18 cellular contexts compared by ENCODE assay signal in genomic region chr10:1378473-1378872, GRCh38.
"Had no signal": no experiment of that assay in that cellular context is flagged by ENCODE, and none has a peak within 500 bp of the region (broad histone marks: within the 10 kb centered on the region; RNA-seq: fewer than 3 reads in every experiment).

No MANE protein-coding gene starts in this region.

- DNase-seq: activated B cell treated with CpG ODN at 0.5 μM for 24 hours; activated CD4-positive, alpha-beta T cell treated with anti-CD3 and anti-CD28 coated beads for 36 hours; activated CD4-positive, alpha-beta T cell treated with anti-CD3 and anti-CD28 coated beads, Interleukin-2, amount 50 U/mL, for 48 hours; activated naive CD4-positive, alpha-beta T cell treated with anti-CD3 and anti-CD28 coated beads, Interleukin-2, amount 10 ng/mL, durations not matched to agents 7 days and 5 days; activated T-cell treated with anti-CD3 and anti-CD28 coated beads, Interleukin-2, amount 50 U/mL, for 24 hours; aorta; brain microvascular endothelial cell; central memory CD4-positive, alpha-beta T cell; heart left ventricle; occipital lobe; retina; stimulated activated CD4-positive, alpha-beta T cell treated with anti-CD3 and anti-CD28 coated beads, Interleukin-4, amount 100 ng/mL, for 1 hour; stimulated activated naive CD4-positive, alpha-beta T cell; T1000 had no signal

- H3K27me3 ChIP-seq: brain microvascular endothelial cell, upper lobe of left lung had no signal

- H3K9me3 ChIP-seq: esophagus muscularis mucosa, gastroesophageal sphincter, heart left ventricle, SJSA1, upper lobe of left lung had no signal

- H3K4me3 ChIP-seq: esophagus muscularis mucosa, gastroesophageal sphincter, heart left ventricle, SJSA1, upper lobe of left lung had no signal

- H3K4me1 ChIP-seq: esophagus muscularis mucosa, heart left ventricle, SJSA1, upper lobe of left lung had no signal

- H3K36me3 ChIP-seq: brain microvascular endothelial cell, esophagus muscularis mucosa, gastroesophageal sphincter, heart left ventricle, SJSA1, upper lobe of left lung had no signal

- ATAC-seq: activated CD4-positive, alpha-beta T cell treated with anti-CD3 and anti-CD28 coated beads for 36 hours; gastroesophageal sphincter; heart left ventricle had no signal

- H3K27ac ChIP-seq: brain microvascular endothelial cell, esophagus muscularis mucosa, gastroesophageal sphincter, heart left ventricle, SJSA1, upper lobe of left lung had no signal
